In genomic region chr7:140404565-140405080, GRCh38 we compare ENCODE assay signal across 8 cellular contexts. TPM values are rescaled to one million over a fixed set of nuclear protein-coding genes. Genes with fewer than 3 reads are reported as not detected.
DNase-seq lines count a peak whose midpoint lies in the region; ATAC-seq and TF ChIP-seq lines count a peak whose summit lies in the region.

No MANE protein-coding gene starts in this region.

- no peak for ATAC-seq in activated naive CD8-positive, alpha-beta T cell treated with anti-CD3 and anti-CD28 coated beads, Interleukin-2, amount 50 U/mL, for 24 hours
- ATAC-seq in lower lobe of right lung, result no peak
- ATAC-seq in gastrocnemius medialis, result no peak

- peak overlapping the region; percentile 73 for H3K4me2 ChIP-seq in BLaER1

- WGBS in ovary, 3 donors, result 36 to 57% (median 50%) methylated on average over 3 of the region's 3 CpGs

- TF ChIP-seq POLR2A in gastrocnemius medialis (IDR thresholded peaks at IDR 0.05) (no peak), ovary (IDR thresholded peaks at IDR 0.05) (no peak)

- H3K36me3 ChIP-seq in BLaER1 (no peaks in the 10 kb centered on the region), HUES48 (ENCODE audit: control insufficient read depth, insufficient read depth, low read length) (peaks cover 4% of the 10 kb centered on the region; the same call in 1 of the 2 replicates), lower lobe of right lung (no peaks in the 10 kb centered on the region), gastrocnemius medialis (no peaks in the 10 kb centered on the region), ovary (no peaks in the 10 kb centered on the region)

- H3K27ac Mint-ChIP-seq in activated naive CD8-positive, alpha-beta T cell treated with anti-CD3 and anti-CD28 coated beads, Interleukin-2, amount 50 U/mL, for 24 hours, result peak overlapping the region; percentile 87

- peaks cover 12% of the 10 kb centered on the region for H3K4me1 ChIP-seq in BLaER1
- H3K4me1 ChIP-seq in HUES48 (ENCODE audit: control insufficient read depth, insufficient read depth, low read length), result peaks cover 5% of the 10 kb centered on the region
- H3K4me1 ChIP-seq in lower lobe of right lung, result peaks cover 14% of the 10 kb centered on the region
- H3K4me1 ChIP-seq in gastrocnemius medialis, result no peaks in the 10 kb centered on the region
- no peaks in the 10 kb centered on the region for H3K4me1 ChIP-seq in ovary (ENCODE audit: insufficient read depth)

- H4K20me1 ChIP-seq in BLaER1, result no peaks in the 10 kb centered on the region

- no peak overlapping the region for H3K9ac ChIP-seq in BLaER1
- peak overlapping the region; percentile 52; the same call in 1 of the 2 replicates for H3K9ac ChIP-seq in HUES48 (ENCODE audit: low read depth, low read length)

- no peaks in the 10 kb centered on the region for H3K9me3 Mint-ChIP-seq in activated naive CD8-positive, alpha-beta T cell treated with anti-CD3 and anti-CD28 coated beads, Interleukin-2, amount 50 U/mL, for 24 hours

- no peaks in the 10 kb centered on the region for H3K9me3 ChIP-seq in BLaER1
- no peaks in the 10 kb centered on the region for H3K9me3 ChIP-seq in HUES48 (ENCODE audit: control insufficient read depth, insufficient read depth, low read length)
- H3K9me3 ChIP-seq in lower lobe of right lung, result no peaks in the 10 kb centered on the region
- H3K9me3 ChIP-seq in gastrocnemius medialis, result no peaks in the 10 kb centered on the region
- H3K9me3 ChIP-seq in ovary, result no peaks in the 10 kb centered on the region

- H3K4me3 ChIP-seq in BLaER1 (no peak overlapping the region), HUES48 (ENCODE audit: low read depth, low read length) (peak overlapping the region; percentile 70), lower lobe of right lung (peak overlapping the region; percentile 58), gastrocnemius medialis (no peak overlapping the region), ovary (no peak overlapping the region)

- intact Hi-C loops in lower lobe of right lung (cut with DNase I), result no loop called here
- intact Hi-C loops in gastrocnemius medialis (cut with DNase I; ENCODE audit: low total_unique reads), result no loop called here
- intact Hi-C loops in ovary (cut with DNase I), result no loop called here

- peaks cover 36% of the 10 kb centered on the region for H3K4me1 Mint-ChIP-seq in activated naive CD8-positive, alpha-beta T cell treated with anti-CD3 and anti-CD28 coated beads, Interleukin-2, amount 50 U/mL, for 24 hours

- TF ChIP-seq CTCF in lower lobe of right lung (IDR thresholded peaks at IDR 0.05) (no peak), gastrocnemius medialis (IDR thresholded peaks at IDR 0.05 in 4 of 5, conservative IDR thresholded peaks at IDR 0.05 in 1 of 5) (no peak), ovary (IDR thresholded peaks at IDR 0.05) (no peak)

- peaks cover 5% of the 10 kb centered on the region for H3K36me3 Mint-ChIP-seq in activated naive CD8-positive, alpha-beta T cell treated with anti-CD3 and anti-CD28 coated beads, Interleukin-2, amount 50 U/mL, for 24 hours (ENCODE audit: low read depth)

- in situ Hi-C loops in gastrocnemius medialis (cut with MboI; ENCODE audit: low sequenced_read_pairs in 4 of 4), result no loop called here

- peak overlapping the region; percentile 85 for H3K4me3 Mint-ChIP-seq in activated naive CD8-positive, alpha-beta T cell treated with anti-CD3 and anti-CD28 coated beads, Interleukin-2, amount 50 U/mL, for 24 hours

- H3K27me3 ChIP-seq in BLaER1 (no peaks in the 10 kb centered on the region), HUES48 (ENCODE audit: control insufficient read depth, insufficient read depth, low read length) (no peaks in the 10 kb centered on the region), lower lobe of right lung (ENCODE audit: low read depth) (no peaks in the 10 kb centered on the region), gastrocnemius medialis (peaks cover 6 to 13% (median 7%) of the 10 kb centered on the region in 3 donors), ovary (no peaks in the 10 kb centered on the region)

- TF ChIP-seq EP300 in ovary (IDR thresholded peaks at IDR 0.05), result no peak

- H3K27ac ChIP-seq in BLaER1 (no peak overlapping the region), HUES48 (ENCODE audit: low read depth, low read length) (no peak overlapping the region), lower lobe of right lung (peak overlapping the region; percentile 58), gastrocnemius medialis (no peak overlapping the region), ovary (no peak overlapping the region)

- no peaks in the 10 kb centered on the region for H3K27me3 Mint-ChIP-seq in activated naive CD8-positive, alpha-beta T cell treated with anti-CD3 and anti-CD28 coated beads, Interleukin-2, amount 50 U/mL, for 24 hours

- no peak for DNase-seq in activated naive CD8-positive, alpha-beta T cell treated with anti-CD3 and anti-CD28 coated beads, Interleukin-2, amount 50 U/mL, for 24 hours
- no peak for DNase-seq in lower lobe of right lung
- DNase-seq in activated gamma-delta T cell treated with Interleukin-2 at 50 U/mL for 16 hours, result no peak
- no peak for DNase-seq in COLO668 (lab: John Stamatoyannopoulos, UW; ENCODE audit: unreplicated experiment)
- DNase-seq in gastrocnemius medialis, result no peak
- no peak for DNase-seq in ovary

RNA-seq across cellular contexts. Expression of gene RAB19, which starts 0.8 kb away (rescaled TPM):
- 1.7 TPM for total RNA-seq in lower lobe of right lung
- total RNA-seq in gastrocnemius medialis, result not detected
- total RNA-seq in ovary, result 1 to 10 TPM in 2 of 7 donors, under 1 TPM in 2, not detected in 3; 0.26 to 3.1 (median 1.2) TPM
- polyA plus RNA-seq in ovary, result not detected

RNA-seq across cellular contexts. Expression of gene SLC37A3, which starts 6.3 kb away (rescaled TPM):
- total RNA-seq in lower lobe of right lung (31.1 TPM), gastrocnemius medialis (10 to 100 TPM; 13.4 to 36.8 (median 18.0) TPM), ovary (10 to 100 TPM; 30.6 to 74.6 (median 41.5) TPM)
- 10 to 100 TPM; 30.9 to 38.2 TPM for polyA plus RNA-seq in ovary

Comparison
In these comparisons a context has a peak if more than half of its experiments do, and no peak if none do; other contexts are left out.
1. H3K4me3 ChIP-seq: peak in HUES48 (single experiment) and lower lobe of right lung (single experiment); none in BLaER1 (single experiment), gastrocnemius medialis (0 of 4) and ovary (single experiment).